ENCODE assay signal across 8 cellular contexts in genomic region chr7:76314042-76314721, GRCh38. TPM values are rescaled to one million over a fixed set of nuclear protein-coding genes. Genes with fewer than 3 reads are reported as not detected.
DNase-seq lines count a peak whose midpoint lies in the region; ATAC-seq and TF ChIP-seq lines count a peak whose summit lies in the region.

No MANE protein-coding gene starts in this region.

- no peaks in the 10 kb centered on the region for H3K36me3 Mint-ChIP-seq in nephron progenitor cell (ENCODE audit: low read depth)

- H3K36me3 ChIP-seq in Panc1 (ENCODE audit: control insufficient read depth, insufficient read depth, low read length) (no peaks in the 10 kb centered on the region), fibroblast of lung (ENCODE audit: control insufficient read depth, insufficient read depth, low read length) (no peaks in the 10 kb centered on the region)

- no peaks in the 10 kb centered on the region for H4K20me1 ChIP-seq in fibroblast of lung (ENCODE audit: control insufficient read depth, extremely low read depth, insufficient read depth, low read length)

- H3K4me3 ChIP-seq in LNCaP clone FGC (ENCODE audit: low read depth, low read length) (no peak overlapping the region), Panc1 (ENCODE audit: low read depth in 2 of 2, low read length in 2 of 2) (peak overlapping the region in 1 of 2 experiments; percentile 33; a peak in 1 of 4 replicates), fibroblast of lung (replicated peaks in 1 of 4; ENCODE audit: control extremely low read depth in 1 of 4, insufficient read depth in 1 of 4, low read depth in 3 of 4, low read length in 4 of 4) (no peak overlapping the region)

- ATAC-seq in GM21786 (IDR thresholded peaks at IDR 0.05; ENCODE audit: unreplicated experiment) (peak; percentile 26), Panc1 (peak; percentile 77)
- ATAC-seq in stimulated activated naive CD8-positive, alpha-beta T cell treated with anti-CD3 and anti-CD28 coated beads, Interleukin-15, Interleukin-2, amounts not matched to agents 100 U/mL and 50 U/mL, for 24 hours = peak; percentile 67

- no peak overlapping the region for H3K9ac ChIP-seq in fibroblast of lung (ENCODE audit: insufficient read depth, low read length)

- H3K27me3 Mint-ChIP-seq in nephron progenitor cell (ENCODE audit: low read depth, poor library complexity) = peaks cover 4% of the 10 kb centered on the region

- no TSS peak for BruUV-seq in Panc1 (replicated peaks; lab: Mats Ljungman, UMichigan)

- H2AFZ ChIP-seq in fibroblast of lung (ENCODE audit: low read length) = peak overlapping the region; percentile 34

- H3K4me1 ChIP-seq in Panc1 (ENCODE audit: control insufficient read depth, insufficient read depth, low read length) (peaks cover 17% of the 10 kb centered on the region), fibroblast of lung (ENCODE audit: control insufficient read depth, extremely low read depth, insufficient read depth, low read length) (peaks cover 11% of the 10 kb centered on the region)

- CTCF ChIA-PET in Panc1 (lab: Charles Lee) = interaction anchor here (0.6 to 2.9 kb wide), 8 partner anchors 10 to 449 kb away, joined by 3 to 23 read pairs (median 8); no protein-coding TSS in a partner anchor

- in situ Hi-C loops in Panc1 (cut with HindIII; ENCODE audit: low pct_unique_long_range_greater_than_20kb, low sequenced_read_pairs) = no loop called here

- no peak overlapping the region for H3K4me3 Mint-ChIP-seq in nephron progenitor cell

- intact Hi-C loops in Panc1 (cut with micrococcal nuclease; ENCODE audit: unreplicated experiment) = loop anchor here (1.0 to 2.0 kb wide), 2 partner anchors 23 to 135 kb away; no protein-coding TSS in a partner anchor

- H3K27ac ChIP-seq in Panc1 (ENCODE audit: low read length) = peak overlapping the region; percentile 72
- H3K27ac ChIP-seq in fibroblast of lung (ENCODE audit: insufficient read depth, low read length) = no peak overlapping the region

- H3K4me1 Mint-ChIP-seq in nephron progenitor cell = peaks cover 20% of the 10 kb centered on the region

- POLR2A ChIA-PET in Panc1 (lab: Charles Lee) = no interaction called here

- H3K9me3 ChIP-seq in Panc1 (ENCODE audit: control insufficient read depth, insufficient read depth, low read depth, low read length) = no peaks in the 10 kb centered on the region
- H3K9me3 ChIP-seq in fibroblast of lung (ENCODE audit: control insufficient read depth, insufficient read depth, low read depth, low read length) = no peaks in the 10 kb centered on the region

- H3K27ac Mint-ChIP-seq in nephron progenitor cell = no peak overlapping the region

- H3K9me3 Mint-ChIP-seq in nephron progenitor cell = no peaks in the 10 kb centered on the region

- H3K27me3 ChIP-seq in Panc1 (ENCODE audit: control insufficient read depth, insufficient read depth, low read length) (no peaks in the 10 kb centered on the region), fibroblast of lung (ENCODE audit: control insufficient read depth, insufficient read depth, low read length) (no peaks in the 10 kb centered on the region)

- DNase-seq in DMS 273 treated with DMSO at 0.1 percent for 48 hours (lab: John Stamatoyannopoulos, UW) (peak; percentile 92), LNCaP clone FGC (ENCODE audit: low read depth) (peak; percentile 68), Panc1 (ENCODE audit: low read depth, low spot score) (no peak), fibroblast of lung (ENCODE audit: low read depth in 2 of 2) (peak; percentile 84 to 91), nephron progenitor cell (peak; percentile 98)
- DNase-seq in activated T-cell treated with anti-CD3 and anti-CD28 coated beads, Interleukin-2, amount 50 U/mL, for 48 hours = peak; percentile 97 to 99
- DNase-seq in stimulated activated naive CD8-positive, alpha-beta T cell treated with anti-CD3 and anti-CD28 coated beads, Interleukin-15, Interleukin-2, amounts not matched to agents 100 U/mL and 50 U/mL, for 24 hours = peak; percentile 99

- peak overlapping the region; percentile 23 for H3K4me2 ChIP-seq in fibroblast of lung (ENCODE audit: extremely low read depth, insufficient read depth, low read length)

- TF ChIP-seq CTCF in LNCaP clone FGC (IDR thresholded peaks at IDR 0.05; ENCODE audit: control insufficient read depth, extremely low read depth, insufficient read depth) = peak; percentile 100
- peak; percentile 100 for TF ChIP-seq CTCF in Panc1 (IDR thresholded peaks at IDR 0.05)
- peak; percentile 100 for TF ChIP-seq CTCF in fibroblast of lung (conservative IDR thresholded peaks at IDR 0.05 in 1 of 2, IDR thresholded peaks at IDR 0.05 in 1 of 2; ENCODE audit: low read depth in 1 of 2, low read length in 2 of 2)
- peak; percentile 99 for TF ChIP-seq CTCF in nephron progenitor cell (IDR thresholded peaks at IDR 0.05)

- no peaks in the 10 kb centered on the region for H3K79me2 ChIP-seq in fibroblast of lung (ENCODE audit: control insufficient read depth, insufficient read depth, low read length)

RNA-seq across cellular contexts. Expression of gene HSPB1, which starts 11.7 kb away (rescaled TPM):
- total RNA-seq in Panc1 (2021; ENCODE audit: unreplicated experiment) (422 TPM), fibroblast of lung (36.2 and 70.0 TPM in 2 replicates)
- polyA plus RNA-seq in Panc1 (2012; ENCODE audit: insufficient read length) = 1,072 TPM
- polyA plus RNA-seq in fibroblast of lung = 234 and 235 TPM in 2 replicates
- 950 and 998 TPM in 2 replicates for polyA plus RNA-seq in fibroblast of lung (2012)
- polyA minus RNA-seq in fibroblast of lung (ENCODE audit: low replicate concordance) = 199 and 349 TPM in 2 replicates

RNA-seq across cellular contexts. Expression of gene YWHAG, which starts 44.6 kb away (rescaled TPM):
- total RNA-seq in Panc1 (2021; ENCODE audit: unreplicated experiment) (210 TPM), fibroblast of lung (54.2 and 68.4 TPM in 2 replicates)
- 172 TPM for polyA plus RNA-seq in Panc1 (2012; ENCODE audit: insufficient read length)
- 80.4 and 85.7 TPM in 2 replicates for polyA plus RNA-seq in fibroblast of lung
- polyA plus RNA-seq in fibroblast of lung (2012) = 130 and 136 TPM in 2 replicates
- polyA minus RNA-seq in fibroblast of lung (ENCODE audit: low replicate concordance) = 46.5 and 52.8 TPM in 2 replicates

Comparison
In these comparisons a context has a peak if more than half of its experiments do, and no peak if none do; other contexts are left out.
1. ATAC-seq: peak in every context shown above with its lines; median percentile 77 in Panc1; 67 in stimulated activated naive CD8-positive, alpha-beta T cell treated with anti-CD3 and anti-CD28 coated beads, Interleukin-15, Interleukin-2, amounts not matched to agents 100 U/mL and 50 U/mL, for 24 hours; 26 in GM21786.